Comparison of ENCODE assay signal across 9 cellular contexts in the genomic region with DNA sequence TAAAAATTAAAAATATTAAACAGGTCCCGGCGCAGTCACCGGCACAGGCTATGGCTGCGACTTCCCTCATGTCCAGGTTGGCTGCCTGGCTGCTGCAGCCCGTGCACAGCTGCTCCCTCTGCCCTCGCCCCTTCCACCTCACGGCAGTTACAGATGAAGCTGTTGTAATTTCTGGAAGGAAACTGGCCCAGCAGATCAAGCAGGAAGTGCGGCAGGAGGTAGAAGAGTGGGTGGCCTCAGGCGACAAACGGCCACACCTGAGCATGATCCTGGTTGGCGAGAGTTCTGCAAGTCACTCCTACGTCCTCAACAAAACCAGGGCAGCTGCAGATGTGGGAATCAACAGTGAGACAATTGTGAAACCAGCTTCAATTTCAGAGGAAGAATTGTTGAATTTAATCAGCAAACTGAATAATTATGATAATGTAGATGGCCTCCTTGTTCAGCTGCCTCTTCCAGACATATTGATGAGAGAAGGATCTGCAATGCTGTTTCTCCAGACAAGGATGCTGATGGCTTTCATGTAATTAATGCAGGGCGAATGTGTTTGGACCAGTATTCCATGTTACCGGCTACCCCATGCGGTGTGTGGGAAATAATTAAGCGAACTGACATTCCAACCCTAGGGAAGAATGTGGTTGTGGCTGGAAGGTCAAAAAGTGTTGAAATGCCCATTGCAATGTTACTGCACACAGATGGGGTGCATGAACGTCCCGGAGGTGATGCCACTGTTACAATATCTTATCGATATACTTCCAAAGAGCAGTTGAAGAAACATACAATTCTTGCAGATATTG. TPM values are rescaled to one million over a fixed set of nuclear protein-coding genes. Genes with fewer than 3 reads are reported as not detected.
DNase-seq lines count a peak whose midpoint lies in the region; ATAC-seq and TF ChIP-seq lines count a peak whose summit lies in the region.
"Had no signal": no experiment of that assay in that cellular context is flagged by ENCODE, and none has a peak within 500 bp of the region (broad histone marks: within the 10 kb centered on the region; RNA-seq: fewer than 3 reads in every experiment).

No MANE protein-coding gene starts in this region.

- intact Hi-C loops in spleen (cut with DNase I; ENCODE audit: low total_unique reads) (no loop called here), Right ventricle myocardium superior (cut with DNase I) (no loop called here), thyroid gland (cut with DNase I) (no loop called here)

- ATAC-seq in HG03095 (IDR thresholded peaks at IDR 0.05; ENCODE audit: unreplicated experiment) (peak; percentile 59), Right ventricle myocardium superior (ENCODE audit: poor library complexity) (no peak)
- peak; percentile 37 for ATAC-seq in activated T-helper 17 cell treated with anti-CD3 and anti-CD28 coated beads, Interleukin-2, amount 50 U/mL, for 72 hours (replicated peaks)

- H3K4me1 ChIP-seq in spleen: peaks cover 0 to 18% (median 8%) of the 10 kb centered on the region in 6 donors
- H3K4me1 ChIP-seq in thyroid gland: no peaks in the 10 kb centered on the region

- H3K27me3 Mint-ChIP-seq in activated T-helper 17 cell treated with anti-CD3 and anti-CD28 coated beads, Interleukin-2, amount 50 U/mL, for 72 hours: peaks cover 20% of the 10 kb centered on the region

- H3K4me3 ChIP-seq in spleen (peak overlapping the region in 1 of 8 donors; percentile 30), foreskin fibroblast (ENCODE audit: low read depth in 1 of 2, low read length in 2 of 2) (no peak overlapping the region), thyroid gland (replicated peaks in 1 of 3) (no peak overlapping the region)

- no peaks in the 10 kb centered on the region for H3K36me3 Mint-ChIP-seq in activated T-helper 17 cell treated with anti-CD3 and anti-CD28 coated beads, Interleukin-2, amount 50 U/mL, for 72 hours (ENCODE audit: low read depth)

- H3K36me3 ChIP-seq in spleen: no peaks in the 10 kb centered on the region
- no peaks in the 10 kb centered on the region for H3K36me3 ChIP-seq in thyroid gland

- peaks cover 5% of the 10 kb centered on the region for H3K4me1 Mint-ChIP-seq in activated T-helper 17 cell treated with anti-CD3 and anti-CD28 coated beads, Interleukin-2, amount 50 U/mL, for 72 hours

- no peaks in the 10 kb centered on the region for H3K27me3 ChIP-seq in spleen (replicated peaks in 1 of 7)
- H3K27me3 ChIP-seq in thyroid gland: no peaks in the 10 kb centered on the region

- DNase-seq in NCI-H748 (lab: John Stamatoyannopoulos, UW; ENCODE audit: unreplicated experiment): peak; percentile 20
- no peak for DNase-seq in NCI-H748 treated with DMSO at 0.1 percent for 48 hours (lab: John Stamatoyannopoulos, UW)
- peak; percentile 76 for DNase-seq in spleen
- DNase-seq in foreskin fibroblast: no peak
- DNase-seq in Right ventricle myocardium superior: no peak
- DNase-seq in thyroid gland: no peak
- DNase-seq: NCI-H2107 had no signal

- WGBS in spleen, 5 donors: 37 to 51% (median 44%) methylated on average over 16 to 19 of the region's 19 CpGs
- 78 to 82% methylated on average over 19 of the region's 19 CpGs for WGBS in thyroid gland, 2 donors

- peak overlapping the region; percentile 9 for H3K4me3 Mint-ChIP-seq in activated T-helper 17 cell treated with anti-CD3 and anti-CD28 coated beads, Interleukin-2, amount 50 U/mL, for 72 hours

- TF ChIP-seq CTCF in spleen (IDR thresholded peaks at IDR 0.05 in 8 of 11, conservative IDR thresholded peaks at IDR 0.05 in 3 of 11) (no peak), foreskin fibroblast (IDR thresholded peaks at IDR 0.05; ENCODE audit: low read depth, low read length) (no peak), thyroid gland (IDR thresholded peaks at IDR 0.05) (no peak)

- TF ChIP-seq POLR2A in spleen (IDR thresholded peaks at IDR 0.05) (no peak), thyroid gland (IDR thresholded peaks at IDR 0.05) (no peak)

- no peaks in the 10 kb centered on the region for H3K9me3 Mint-ChIP-seq in activated T-helper 17 cell treated with anti-CD3 and anti-CD28 coated beads, Interleukin-2, amount 50 U/mL, for 72 hours

- H3K9me3 ChIP-seq in spleen: no peaks in the 10 kb centered on the region
- no peaks in the 10 kb centered on the region for H3K9me3 ChIP-seq in thyroid gland

- peak overlapping the region in 1 of 8 donors; percentile 21 for H3K27ac ChIP-seq in spleen
- no peak overlapping the region for H3K27ac ChIP-seq in thyroid gland

- H3K27ac Mint-ChIP-seq in activated T-helper 17 cell treated with anti-CD3 and anti-CD28 coated beads, Interleukin-2, amount 50 U/mL, for 72 hours: no peak overlapping the region

RNA-seq across cellular contexts. Expression of a gene that starts 13.2 kb away (rescaled TPM):
- total RNA-seq in activated T-helper 17 cell treated with anti-CD3 and anti-CD28 coated beads, Interleukin-2, amount 50 U/mL, for 72 hours: 1 to 10 TPM in 1 of 2 donors, under 1 TPM in 1; 0.53 to 1.7 TPM
- total RNA-seq in spleen (10 to 100 TPM; 29.8 to 47.5 (median 42.7) TPM), Right ventricle myocardium superior (13.6 TPM), thyroid gland (10 to 100 TPM; 14.5 to 43.7 (median 28.8) TPM)
- polyA plus RNA-seq in spleen: 10 to 100 TPM in 1 of 3 donors, 1 to 10 TPM in 2; 5.5 to 12.2 (median 8.9) TPM

Comparison
In these comparisons a context has a peak if more than half of its experiments do, and no peak if none do; other contexts are left out.
1. DNase-seq: peak in NCI-H748 (single experiment) and spleen (single experiment); none in NCI-H748 treated with DMSO at 0.1 percent for 48 hours (single experiment), foreskin fibroblast (0 of 2), Right ventricle myocardium superior (single experiment) and thyroid gland (0 of 2).